In the genomic region with DNA sequence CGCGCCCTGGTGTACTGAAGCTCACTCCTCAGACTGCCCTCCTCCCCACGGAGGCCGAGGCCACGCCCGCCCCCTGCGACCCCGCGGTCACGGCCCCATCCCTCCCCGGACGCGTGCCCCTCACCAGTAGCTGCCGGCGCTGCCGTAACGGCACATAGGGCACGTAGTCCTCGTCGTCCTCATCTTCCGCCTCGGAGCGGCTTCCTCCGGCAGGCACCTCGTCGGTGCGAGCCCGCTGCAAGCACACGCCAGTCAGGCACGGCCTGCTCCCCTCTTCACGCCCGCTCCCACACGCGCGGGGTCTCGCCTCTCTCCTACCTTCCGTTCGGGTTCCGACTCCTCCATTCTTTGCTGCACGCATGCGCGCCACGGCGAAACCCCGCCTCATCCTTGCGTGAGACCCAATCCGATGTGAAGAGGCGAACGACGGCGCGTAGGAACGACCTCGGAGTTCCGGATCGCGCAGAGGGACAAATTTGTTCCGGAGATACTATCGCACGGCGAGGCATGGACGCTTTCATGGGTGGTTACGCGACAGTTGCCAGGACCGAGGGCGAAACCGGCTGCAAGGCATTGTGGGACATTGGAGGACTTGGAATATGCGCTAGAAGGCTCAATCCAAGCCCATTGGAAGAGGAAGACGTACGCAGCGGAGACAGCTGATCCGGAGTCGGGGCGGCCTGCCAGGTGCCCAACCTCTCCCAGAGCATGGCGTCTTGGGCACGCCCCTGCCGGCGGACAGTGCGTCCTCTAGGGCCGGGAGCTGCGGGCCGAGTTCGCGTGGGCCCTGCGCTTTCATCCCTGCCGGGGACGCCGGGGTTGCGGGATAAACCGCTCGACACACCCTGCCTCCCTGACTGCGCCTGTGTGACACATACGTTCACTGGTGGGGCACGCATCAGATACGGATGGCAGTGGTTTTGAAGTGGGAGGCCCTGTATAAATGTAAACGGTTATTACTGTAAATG, we compare ENCODE assay signal across 8 cellular contexts. TPM values are rescaled to one million over a fixed set of nuclear protein-coding genes. Genes with fewer than 3 reads are reported as not detected.
DNase-seq lines count a peak whose midpoint lies in the region; ATAC-seq and TF ChIP-seq lines count a peak whose summit lies in the region.

TSS of gene DDX41 (minus strand) at position 361 of the 968 bp plus-strand sequence. CDS start at position 345, 16 bp downstream.

- H3K4me1 ChIP-seq in heart right ventricle (peaks cover 5 to 32% (median 18%) of the 10 kb centered on the region in 9 donors), upper lobe of left lung (peaks cover 11 to 25% (median 14%) of the 10 kb centered on the region in 4 donors)

- H3K36me3 ChIP-seq in heart right ventricle (peaks cover 0 to 69% (median 45%) of the 10 kb centered on the region in 9 donors), upper lobe of left lung (peaks cover 15 to 69% (median 62%) of the 10 kb centered on the region in 4 donors)

- TF ChIP-seq EP300 in upper lobe of left lung (IDR thresholded peaks at IDR 0.05) = peak in 1 of 4 donors; percentile 55

- H3K27ac ChIP-seq in heart right ventricle (peak within 1 kb of the TSS; percentile 74 to 94 (median 90)), upper lobe of left lung (peak within 1 kb of the TSS; percentile 78 to 94 (median 84))

- in situ Hi-C loops in GM13976 (cut with MboI; ENCODE audit: low sequenced_read_pairs, unreplicated experiment) = no loop called here

- TF ChIP-seq CTCF in GM13976 (IDR thresholded peaks at IDR 0.05; ENCODE audit: borderline replicate concordance, control extremely low read depth, extremely low read depth, insufficient read depth, missing control alignments) (no peak), heart right ventricle (IDR thresholded peaks at IDR 0.05) (peak in 4 of 9 donors; percentile 5 to 32 (median 20)), upper lobe of left lung (IDR thresholded peaks at IDR 0.05) (peak in 4 of 6 experiments; percentile 14 to 36 (median 24))

- H3K4me3 Mint-ChIP-seq in T-helper 1 cell treated with Interleukin-12 subunit alpha and Interleukin-12 subunit beta and Interleukin-4 antibody, amounts not matched to agents 30 μg/mL and 1 μg/mL, for 36 hours = peak within 1 kb of the TSS; percentile 93

- peak in 3 of 4 donors; percentile 27 to 72 (median 29) for TF ChIP-seq POLR2A in upper lobe of left lung (IDR thresholded peaks at IDR 0.05)

- ATAC-seq in HG02852 (IDR thresholded peaks at IDR 0.05; ENCODE audit: unreplicated experiment) = peak; percentile 71
- peak; percentile 89 to 97 (median 96) for ATAC-seq in heart right ventricle
- ATAC-seq in upper lobe of left lung (ENCODE audit: low FRiP score in 2 of 2) = peak; percentile 96 to 97

- intact Hi-C loops in heart right ventricle (cut with DNase I) (loop anchor here in 1 of 10 donors (5.0 kb wide), 1 partner anchor 75 kb away; the partner anchor contains the start of gene TMED9), posterior cingulate gyrus (cut with DNase I) (loop anchor here (2.0 kb wide), 2 partner anchors 38 to 84 kb away; partner anchors contain the start of genes B4GALT7 and FAM193B)

- H3K4me3 ChIP-seq in heart right ventricle (peak within 1 kb of the TSS; percentile 58 to 100 (median 86)), upper lobe of left lung (peak within 1 kb of the TSS; percentile 74 to 99 (median 92))

- WGBS in heart right ventricle, 2 donors = 0% methylated on average over 96 of the region's 96 CpGs
- 1% methylated on average over 32 to 90 of the region's 96 CpGs for WGBS in upper lobe of left lung, 2 donors

- peaks cover 31% of the 10 kb centered on the region for H3K36me3 Mint-ChIP-seq in T-helper 1 cell treated with Interleukin-12 subunit alpha and Interleukin-12 subunit beta and Interleukin-4 antibody, amounts not matched to agents 30 μg/mL and 1 μg/mL, for 36 hours (ENCODE audit: low read depth)

- H3K27me3 ChIP-seq in heart right ventricle = no peaks in the 10 kb centered on the region
- H3K27me3 ChIP-seq in upper lobe of left lung = no peaks in the 10 kb centered on the region

- H3K9me3 Mint-ChIP-seq in T-helper 1 cell treated with Interleukin-12 subunit alpha and Interleukin-12 subunit beta and Interleukin-4 antibody, amounts not matched to agents 30 μg/mL and 1 μg/mL, for 36 hours = no peaks in the 10 kb centered on the region

- peak within 1 kb of the TSS; percentile 85 for H3K27ac Mint-ChIP-seq in T-helper 1 cell treated with Interleukin-12 subunit alpha and Interleukin-12 subunit beta and Interleukin-4 antibody, amounts not matched to agents 30 μg/mL and 1 μg/mL, for 36 hours

- peak; percentile 99 for DNase-seq in GM13976 (ENCODE audit: low spot score)
- peak; percentile 92 for DNase-seq in NCI-H1694 (lab: John Stamatoyannopoulos, UW)
- DNase-seq in amniotic stem cell (lab: John Stamatoyannopoulos, UW) = peak; percentile 97
- DNase-seq in heart right ventricle = peak; percentile 96 to 98
- DNase-seq in posterior cingulate gyrus = peak; percentile 95 to 99 (median 98)
- DNase-seq in upper lobe of left lung = peak; percentile 96 to 99

- H3K9me3 ChIP-seq in heart right ventricle = no peaks in the 10 kb centered on the region
- no peaks in the 10 kb centered on the region for H3K9me3 ChIP-seq in upper lobe of left lung

- H3K27me3 Mint-ChIP-seq in T-helper 1 cell treated with Interleukin-12 subunit alpha and Interleukin-12 subunit beta and Interleukin-4 antibody, amounts not matched to agents 30 μg/mL and 1 μg/mL, for 36 hours (ENCODE audit: low read depth) = no peaks in the 10 kb centered on the region

- peaks cover 33% of the 10 kb centered on the region for H3K4me1 Mint-ChIP-seq in T-helper 1 cell treated with Interleukin-12 subunit alpha and Interleukin-12 subunit beta and Interleukin-4 antibody, amounts not matched to agents 30 μg/mL and 1 μg/mL, for 36 hours (ENCODE audit: low read depth)

RNA-seq across cellular contexts. Expression of gene DDX41, which starts in this region (rescaled TPM):
- total RNA-seq in heart right ventricle (10 to 100 TPM; 19.7 to 53.2 (median 27.2) TPM), upper lobe of left lung (100 to 1,000 TPM in 2 of 6 donors, 10 to 100 TPM in 4; 82.0 to 150 (median 91.9) TPM)
- 10 to 100 TPM; 45.2 to 55.7 TPM for polyA plus RNA-seq in heart right ventricle

Comparison
In these comparisons a context has a peak if more than half of its experiments do, and no peak if none do; other contexts are left out.
1. Peak in every context shown above with its lines: DNase-seq, ATAC-seq, H3K4me3 ChIP-seq and H3K27ac ChIP-seq.